14 cellular contexts compared by ENCODE assay signal in the genomic region with DNA sequence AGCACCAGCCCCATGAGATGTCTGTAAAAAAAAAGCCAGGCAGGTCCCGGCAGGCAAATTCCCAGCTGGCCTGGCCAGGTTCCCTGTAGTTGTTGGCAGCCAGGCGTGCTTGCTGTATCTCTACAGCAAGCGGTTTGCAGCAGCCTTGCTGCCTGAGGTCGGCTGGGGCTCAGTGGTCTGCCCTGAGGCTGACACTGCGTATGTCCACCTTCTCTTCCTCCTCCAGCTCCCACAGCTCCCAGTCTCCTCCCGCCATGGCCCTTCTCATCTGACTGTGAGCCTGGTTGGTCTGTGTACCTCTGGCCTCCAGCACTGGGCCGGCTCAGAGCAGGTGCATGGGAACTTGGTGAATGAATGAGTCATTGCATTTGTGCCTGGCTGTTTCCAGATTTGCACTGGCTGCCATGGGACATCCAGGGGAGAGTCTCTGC. TPM values are rescaled to one million over a fixed set of nuclear protein-coding genes. Genes with fewer than 3 reads are reported as not detected.
A peak's percentile ranks its signal among the peaks of the same experiment; 100 is the strongest.
DNase-seq lines count a peak whose midpoint lies in the region; ATAC-seq and TF ChIP-seq lines count a peak whose summit lies in the region.
"Had no signal": no experiment of that assay in that cellular context is flagged by ENCODE, and none has a peak within 500 bp of the region (broad histone marks: within the 10 kb centered on the region; RNA-seq: fewer than 3 reads in every experiment).

No MANE protein-coding gene starts in this region.

- intact Hi-C loops in left cardiac atrium (cut with DNase I): no loop called here
- intact Hi-C loops in spleen (cut with DNase I; ENCODE audit: low total_unique reads): no loop called here

- no peak for TF ChIP-seq POLR2A in spleen (IDR thresholded peaks at IDR 0.05)

- no peaks in the 10 kb centered on the region for H3K36me3 ChIP-seq in rectal smooth muscle tissue (ENCODE audit: control insufficient read depth, insufficient read depth, low read length)
- no peaks in the 10 kb centered on the region for H3K36me3 ChIP-seq in spleen

- peak overlapping the region; percentile 61 for H3K27ac ChIP-seq in rectal smooth muscle tissue (ENCODE audit: low read depth, low read length)
- no peak overlapping the region for H3K27ac ChIP-seq in spleen

- 80 to 94% (median 87%) methylated on average over 6 to 7 of the region's 7 CpGs for WGBS in spleen, 5 donors

- ATAC-seq in SK-N-SH treated with all-trans-retinoic acid at 6 μM for 48 hours (peak; percentile 44; the same call in 1 of the 3 replicates), left cardiac atrium (peak; percentile 62 to 66), HG02938 (IDR thresholded peaks at IDR 0.05; ENCODE audit: unreplicated experiment) (no peak), GM21381 (IDR thresholded peaks at IDR 0.05; ENCODE audit: unreplicated experiment) (no peak), HG03460 (IDR thresholded peaks at IDR 0.05; ENCODE audit: unreplicated experiment) (no peak)
- ATAC-seq: activated naive CD8-positive, alpha-beta T cell treated with anti-CD3 and anti-CD28 coated beads, Interleukin-2, amount 50 U/mL, for 24 hours; CD8-positive, alpha-beta T cell had no signal

- H3K4me3 ChIP-seq in rectal smooth muscle tissue (ENCODE audit: low read length) (peak overlapping the region; percentile 26), spleen (no peak overlapping the region)

- H3K9me3 ChIP-seq in spleen: peaks cover 0 to 5% (median 0%) of the 10 kb centered on the region in 8 donors

- H3K4me1 ChIP-seq in rectal smooth muscle tissue (ENCODE audit: control insufficient read depth, insufficient read depth, low read length) (peaks cover 23% of the 10 kb centered on the region), spleen (no peaks in the 10 kb centered on the region)

- no peak overlapping the region for H3K9ac ChIP-seq in rectal smooth muscle tissue (ENCODE audit: low read length)

- DNase-seq in M059J (ENCODE audit: low read depth) (peak; percentile 49), left cardiac atrium (peak; percentile 74), spleen (no peak)
- DNase-seq: activated CD4-positive, alpha-beta T cell treated with anti-CD3 and anti-CD28 coated beads, Interleukin-2, amount 50 U/mL, for 4 hours; activated naive CD8-positive, alpha-beta T cell treated with anti-CD3 and anti-CD28 coated beads, Interleukin-2, amount 50 U/mL, for 24 hours; CD8-positive, alpha-beta T cell; NCI-H510A; SW 1271 had no signal

- no peaks in the 10 kb centered on the region for H3K27me3 ChIP-seq in rectal smooth muscle tissue (ENCODE audit: control insufficient read depth, insufficient read depth, low read length)
- H3K27me3 ChIP-seq in spleen (replicated peaks in 1 of 7): no peaks in the 10 kb centered on the region

- TF ChIP-seq CTCF in spleen (IDR thresholded peaks at IDR 0.05 in 8 of 11, conservative IDR thresholded peaks at IDR 0.05 in 3 of 11): no peak

TF ChIP-seq in SK-N-SH treated with all-trans-retinoic acid at 6 μM for 48 hours, 23 proteins besides CTCF, POLR2A, EP300 and RAD21:
- TF ChIP-seq RARB (CRISPR knock-in tag; IDR thresholded peaks at IDR 0.05): no peak
- no peak for TF ChIP-seq ESRRG (CRISPR knock-in tag; IDR thresholded peaks at IDR 0.05)
- no peak for TF ChIP-seq ZFP30 (CRISPR knock-in tag; IDR thresholded peaks at IDR 0.05)
- no peak for TF ChIP-seq BACH2 (CRISPR knock-in tag; IDR thresholded peaks at IDR 0.05; ENCODE audit: borderline replicate concordance)
- TF ChIP-seq PPARA (CRISPR knock-in tag; IDR thresholded peaks at IDR 0.05; ENCODE audit: borderline replicate concordance): no peak
- no peak for TF ChIP-seq ZNF70 (CRISPR knock-in tag; IDR thresholded peaks at IDR 0.05)
- no peak for TF ChIP-seq OSR1 (CRISPR knock-in tag; IDR thresholded peaks at IDR 0.05)
- no peak for TF ChIP-seq ZNF8 (CRISPR knock-in tag; IDR thresholded peaks at IDR 0.05)
- no peak for TF ChIP-seq ZC3H10 (CRISPR knock-in tag; IDR thresholded peaks at IDR 0.05)
- no peak for TF ChIP-seq TCF4 (CRISPR knock-in tag; IDR thresholded peaks at IDR 0.05; ENCODE audit: borderline replicate concordance)
- no peak for TF ChIP-seq GLIS3 (CRISPR knock-in tag; IDR thresholded peaks at IDR 0.05)
- no peak for TF ChIP-seq ZNF565 (CRISPR knock-in tag; conservative IDR thresholded peaks at IDR 0.05; ENCODE audit: low read depth)
- TF ChIP-seq ISL1 (CRISPR knock-in tag; IDR thresholded peaks at IDR 0.05): no peak
- TF ChIP-seq, protein P1, sequence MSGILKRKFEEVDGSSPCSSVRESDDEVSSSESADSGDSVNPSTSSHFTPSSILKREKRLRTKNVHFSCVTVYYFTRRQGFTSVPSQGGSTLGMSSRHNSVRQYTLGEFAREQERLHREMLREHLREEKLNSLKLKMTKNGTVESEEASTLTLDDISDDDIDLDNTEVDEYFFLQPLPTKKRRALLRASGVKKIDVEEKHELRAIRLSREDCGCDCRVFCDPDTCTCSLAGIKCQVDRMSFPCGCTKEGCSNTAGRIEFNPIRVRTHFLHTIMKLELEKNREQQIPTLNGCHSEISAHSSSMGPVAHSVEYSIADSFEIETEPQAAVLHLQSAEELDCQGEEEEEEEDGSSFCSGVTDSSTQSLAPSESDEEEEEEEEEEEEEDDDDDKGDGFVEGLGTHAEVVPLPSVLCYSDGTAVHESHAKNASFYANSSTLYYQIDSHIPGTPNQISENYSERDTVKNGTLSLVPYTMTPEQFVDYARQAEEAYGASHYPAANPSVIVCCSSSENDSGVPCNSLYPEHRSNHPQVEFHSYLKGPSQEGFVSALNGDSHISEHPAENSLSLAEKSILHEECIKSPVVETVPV (CRISPR knock-in tag; IDR thresholded peaks at IDR 0.05): no peak
- TF ChIP-seq, protein P2, sequence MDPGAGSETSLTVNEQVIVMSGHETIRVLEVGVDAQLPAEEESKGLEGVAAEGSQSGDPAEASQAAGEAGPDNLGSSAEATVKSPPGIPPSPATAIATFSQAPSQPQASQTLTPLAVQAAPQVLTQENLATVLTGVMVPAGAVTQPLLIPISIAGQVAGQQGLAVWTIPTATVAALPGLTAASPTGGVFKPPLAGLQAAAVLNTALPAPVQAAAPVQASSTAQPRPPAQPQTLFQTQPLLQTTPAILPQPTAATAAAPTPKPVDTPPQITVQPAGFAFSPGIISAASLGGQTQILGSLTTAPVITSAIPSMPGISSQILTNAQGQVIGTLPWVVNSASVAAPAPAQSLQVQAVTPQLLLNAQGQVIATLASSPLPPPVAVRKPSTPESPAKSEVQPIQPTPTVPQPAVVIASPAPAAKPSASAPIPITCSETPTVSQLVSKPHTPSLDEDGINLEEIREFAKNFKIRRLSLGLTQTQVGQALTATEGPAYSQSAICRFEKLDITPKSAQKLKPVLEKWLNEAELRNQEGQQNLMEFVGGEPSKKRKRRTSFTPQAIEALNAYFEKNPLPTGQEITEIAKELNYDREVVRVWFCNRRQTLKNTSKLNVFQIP (CRISPR knock-in tag; IDR thresholded peaks at IDR 0.05; ENCODE audit: borderline replicate concordance, low read depth): no peak
- TF ChIP-seq, protein P3, sequence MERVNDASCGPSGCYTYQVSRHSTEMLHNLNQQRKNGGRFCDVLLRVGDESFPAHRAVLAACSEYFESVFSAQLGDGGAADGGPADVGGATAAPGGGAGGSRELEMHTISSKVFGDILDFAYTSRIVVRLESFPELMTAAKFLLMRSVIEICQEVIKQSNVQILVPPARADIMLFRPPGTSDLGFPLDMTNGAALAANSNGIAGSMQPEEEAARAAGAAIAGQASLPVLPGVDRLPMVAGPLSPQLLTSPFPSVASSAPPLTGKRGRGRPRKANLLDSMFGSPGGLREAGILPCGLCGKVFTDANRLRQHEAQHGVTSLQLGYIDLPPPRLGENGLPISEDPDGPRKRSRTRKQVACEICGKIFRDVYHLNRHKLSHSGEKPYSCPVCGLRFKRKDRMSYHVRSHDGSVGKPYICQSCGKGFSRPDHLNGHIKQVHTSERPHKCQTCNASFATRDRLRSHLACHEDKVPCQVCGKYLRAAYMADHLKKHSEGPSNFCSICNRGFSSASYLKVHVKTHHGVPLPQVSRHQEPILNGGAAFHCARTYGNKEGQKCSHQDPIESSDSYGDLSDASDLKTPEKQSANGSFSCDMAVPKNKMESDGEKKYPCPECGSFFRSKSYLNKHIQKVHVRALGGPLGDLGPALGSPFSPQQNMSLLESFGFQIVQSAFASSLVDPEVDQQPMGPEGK (CRISPR knock-in tag; IDR thresholded peaks at IDR 0.05; ENCODE audit: borderline replicate concordance): no peak
- TF ChIP-seq, protein P4, sequence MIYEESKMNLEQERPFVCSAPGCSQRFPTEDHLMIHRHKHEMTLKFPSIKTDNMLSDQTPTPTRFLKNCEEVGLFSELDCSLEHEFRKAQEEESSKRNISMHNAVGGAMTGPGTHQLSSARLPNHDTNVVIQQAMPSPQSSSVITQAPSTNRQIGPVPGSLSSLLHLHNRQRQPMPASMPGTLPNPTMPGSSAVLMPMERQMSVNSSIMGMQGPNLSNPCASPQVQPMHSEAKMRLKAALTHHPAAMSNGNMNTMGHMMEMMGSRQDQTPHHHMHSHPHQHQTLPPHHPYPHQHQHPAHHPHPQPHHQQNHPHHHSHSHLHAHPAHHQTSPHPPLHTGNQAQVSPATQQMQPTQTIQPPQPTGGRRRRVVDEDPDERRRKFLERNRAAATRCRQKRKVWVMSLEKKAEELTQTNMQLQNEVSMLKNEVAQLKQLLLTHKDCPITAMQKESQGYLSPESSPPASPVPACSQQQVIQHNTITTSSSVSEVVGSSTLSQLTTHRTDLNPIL (CRISPR knock-in tag; IDR thresholded peaks at IDR 0.05; ENCODE audit: low read depth): no peak

RNA-seq across cellular contexts. Expression of a gene that starts 42.8 kb away (rescaled TPM):
- total RNA-seq in M059J (2014; rRNA removed; shearing (Covaris generic)): 0.02 TPM in 1 of 2 replicates, not detected in the other
- total RNA-seq in left cardiac atrium (1 to 10 TPM; 3.0 to 6.9 TPM), spleen (10 to 100 TPM in 3 of 7 donors, 1 to 10 TPM in 4; 5.5 to 10.7 (median 6.5) TPM)
- 1 to 10 TPM in 1 of 3 donors, under 1 TPM in 2; 0.87 to 2.5 (median 0.91) TPM for polyA plus RNA-seq in spleen
- total RNA-seq: CD8-positive, alpha-beta T cell; HT-29 had no signal

Comparison
In these comparisons a context has a peak if more than half of its experiments do, and no peak if none do; other contexts are left out.
1. ATAC-seq: peak in SK-N-SH treated with all-trans-retinoic acid at 6 μM for 48 hours (single experiment) and left cardiac atrium (2 of 2); none in HG02938 (single experiment), GM21381 (single experiment) and HG03460 (single experiment).